Comparison of ENCODE assay signal across 21 cellular contexts in the genomic region with DNA sequence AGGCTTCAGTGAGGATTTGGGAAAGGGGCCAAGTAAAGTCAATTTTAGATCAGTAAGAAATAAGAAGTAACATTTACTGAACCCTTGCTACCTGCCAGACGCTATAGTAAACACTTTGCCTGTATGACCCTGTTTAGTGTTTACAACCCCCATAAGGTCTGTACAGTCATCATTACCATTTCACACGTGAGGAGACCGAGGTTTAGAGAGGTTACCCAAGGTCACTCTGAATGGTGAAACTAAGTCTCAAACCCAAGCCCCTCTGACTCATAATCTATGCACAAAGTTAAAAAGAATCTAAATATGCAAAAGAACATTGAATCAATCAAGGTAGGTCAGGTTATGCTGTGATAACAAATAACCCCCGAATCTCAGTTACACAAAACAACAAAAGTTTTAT. TPM values are rescaled to one million over a fixed set of nuclear protein-coding genes. Genes with fewer than 3 reads are reported as not detected.
DNase-seq lines count a peak whose midpoint lies in the region; ATAC-seq and TF ChIP-seq lines count a peak whose summit lies in the region.
"Had no signal": no experiment of that assay in that cellular context is flagged by ENCODE, and none has a peak within 500 bp of the region (broad histone marks: within the 10 kb centered on the region; RNA-seq: fewer than 3 reads in every experiment).

No MANE protein-coding gene starts in this region.

- intact Hi-C loops in Panc1 (cut with micrococcal nuclease; ENCODE audit: unreplicated experiment), result no loop called here

- ATAC-seq in activated T-cell treated with anti-CD3 and anti-CD28 coated beads, Interleukin-2, amount 50 U/mL, for 4 hours, result peak; percentile 38 to 51
- no peak for ATAC-seq in Panc1
- ATAC-seq: HCT116 had no signal

- DNase-seq in activated T-cell treated with anti-CD3 and anti-CD28 coated beads, Interleukin-2, amount 50 U/mL, for 4 hours, result no peak
- DNase-seq in activated T-cell treated with anti-CD3 and anti-CD28 coated beads for 4 hours (no peak), Panc1 (ENCODE audit: low read depth, low spot score) (no peak), fibroblast of mammary gland (ENCODE audit: low read depth) (peak; percentile 41), OCI-M1 (lab: John Stamatoyannopoulos, UW) (no peak), nephron progenitor cell (no peak), HK-2 (ENCODE audit: unreplicated experiment) (no peak)
- DNase-seq: 8988T; Caco-2; CD4-positive, alpha-beta T cell; GDM1; GM23248; KBM-7; NCI-H1105 treated with DMSO at 0.1 percent for 48 hours; NCI-H1694; NCI-H748 treated with DMSO at 0.1 percent for 48 hours; SIG-M5 had no signal

- CTCF ChIA-PET in Panc1 (lab: Charles Lee), result interaction anchor here (0.6 kb wide), 1 partner anchor 378 kb away, joined by 3 read pairs; no protein-coding TSS in a partner anchor

- no peak overlapping the region for H3K4me3 ChIP-seq in Panc1 (ENCODE audit: low read depth in 2 of 2, low read length in 2 of 2)
- no peak overlapping the region for H3K4me3 ChIP-seq in fibroblast of mammary gland (ENCODE audit: control insufficient read depth, low read depth, low read length)
- no peak overlapping the region for H3K4me3 ChIP-seq in skeletal muscle satellite cell (ENCODE audit: low read length)
- H3K4me3 ChIP-seq: GM23248 had no signal

- no peak overlapping the region for H3K4me3 Mint-ChIP-seq in activated T-cell treated with anti-CD3 and anti-CD28 coated beads, Interleukin-2, amount 50 U/mL, for 4 hours
- no peak overlapping the region for H3K4me3 Mint-ChIP-seq in nephron progenitor cell
- H3K4me3 Mint-ChIP-seq: CD4-positive, alpha-beta T cell had no signal

- H3K4me1 Mint-ChIP-seq in activated T-cell treated with anti-CD3 and anti-CD28 coated beads, Interleukin-2, amount 50 U/mL, for 4 hours (ENCODE audit: low read depth), result no peaks in the 10 kb centered on the region
- H3K4me1 Mint-ChIP-seq in nephron progenitor cell, result peaks cover 35% of the 10 kb centered on the region

- POLR2A ChIA-PET in Panc1 (lab: Charles Lee), result no interaction called here

- no peaks in the 10 kb centered on the region for H3K36me3 ChIP-seq in Panc1 (ENCODE audit: control insufficient read depth, insufficient read depth, low read length)
- H3K36me3 ChIP-seq in skeletal muscle satellite cell (ENCODE audit: insufficient read depth, low read length), result peaks cover 3% of the 10 kb centered on the region

- peak overlapping the region; percentile 46 for H3K27ac ChIP-seq in Panc1 (ENCODE audit: low read length)
- H3K27ac ChIP-seq: GM23248, RWPE1 had no signal

- in situ Hi-C loops in Panc1 (cut with HindIII; ENCODE audit: low pct_unique_long_range_greater_than_20kb, low sequenced_read_pairs), result no loop called here

- H3K27me3 Mint-ChIP-seq in activated T-cell treated with anti-CD3 and anti-CD28 coated beads, Interleukin-2, amount 50 U/mL, for 4 hours (ENCODE audit: low read depth), result peaks cover 50% of the 10 kb centered on the region
- no peaks in the 10 kb centered on the region for H3K27me3 Mint-ChIP-seq in nephron progenitor cell (ENCODE audit: low read depth, poor library complexity)

- H3K9me3 ChIP-seq in Panc1 (ENCODE audit: control insufficient read depth, insufficient read depth, low read depth, low read length), result no peaks in the 10 kb centered on the region
- H3K9me3 ChIP-seq in skeletal muscle satellite cell (replicated peaks; ENCODE audit: low read length), result no peaks in the 10 kb centered on the region
- H3K9me3 ChIP-seq: Caco-2 had no signal

- H3K27ac Mint-ChIP-seq in nephron progenitor cell, result no peak overlapping the region
- H3K27ac Mint-ChIP-seq: CD4-positive, alpha-beta T cell had no signal

- H3K9me3 Mint-ChIP-seq in activated T-cell treated with anti-CD3 and anti-CD28 coated beads, Interleukin-2, amount 50 U/mL, for 4 hours, result no peaks in the 10 kb centered on the region
- H3K9me3 Mint-ChIP-seq in nephron progenitor cell, result peaks cover 3% of the 10 kb centered on the region
- H3K9me3 Mint-ChIP-seq: CD4-positive, alpha-beta T cell had no signal

- no peak for TF ChIP-seq CTCF in Panc1 (IDR thresholded peaks at IDR 0.05)
- no peak for TF ChIP-seq CTCF in fibroblast of mammary gland (conservative IDR thresholded peaks at IDR 0.05; ENCODE audit: control insufficient read depth, insufficient read depth, low read depth, low read length)
- TF ChIP-seq CTCF in nephron progenitor cell (IDR thresholded peaks at IDR 0.05), result no peak

- no peak overlapping the region for H3K9ac ChIP-seq in skeletal muscle satellite cell (ENCODE audit: low read depth, low read length)
- H3K9ac ChIP-seq: GM23248 had no signal

- H3K4me1 ChIP-seq in Panc1 (ENCODE audit: control insufficient read depth, insufficient read depth, low read length) (peaks cover 59% of the 10 kb centered on the region), skeletal muscle satellite cell (ENCODE audit: control insufficient read depth, insufficient read depth, low read length) (peaks cover 50% of the 10 kb centered on the region)
- H3K4me1 ChIP-seq: Caco-2 had no signal

- H3K27me3 ChIP-seq in Panc1 (ENCODE audit: control insufficient read depth, insufficient read depth, low read length), result no peaks in the 10 kb centered on the region
- no peaks in the 10 kb centered on the region for H3K27me3 ChIP-seq in skeletal muscle satellite cell (ENCODE audit: control insufficient read depth, insufficient read depth, low read length)

- no peaks in the 10 kb centered on the region for H3K36me3 Mint-ChIP-seq in activated T-cell treated with anti-CD3 and anti-CD28 coated beads, Interleukin-2, amount 50 U/mL, for 4 hours (ENCODE audit: insufficient read depth)
- peaks cover 42% of the 10 kb centered on the region for H3K36me3 Mint-ChIP-seq in nephron progenitor cell (ENCODE audit: low read depth)

- H3K4me2 ChIP-seq in skeletal muscle satellite cell (ENCODE audit: low read length), result peak overlapping the region; percentile 6

- BruUV-seq in Panc1 (replicated peaks; lab: Mats Ljungman, UMichigan), result no TSS peak

RNA-seq across cellular contexts. Expression of gene ANTXR1, which starts 8.0 kb away (rescaled TPM):
- total RNA-seq in activated T-cell treated with anti-CD3 and anti-CD28 coated beads, Interleukin-2, amount 50 U/mL, for 4 hours, result under 1 TPM; 0.40 to 0.79 (median 0.43) TPM
- 132 TPM for total RNA-seq in Panc1 (2021; ENCODE audit: unreplicated experiment)
- polyA plus RNA-seq in Panc1 (2012; ENCODE audit: insufficient read length), result 82.7 TPM
- total RNA-seq in skeletal muscle satellite cell (2012; rRNA removed), result 20.3 and 29.7 TPM in 2 replicates
- total RNA-seq: CD4-positive, alpha-beta T cell had no signal

RNA-seq across cellular contexts. Expression of gene GKN1, which starts 46.6 kb away (rescaled TPM):
- total RNA-seq in activated T-cell treated with anti-CD3 and anti-CD28 coated beads, Interleukin-2, amount 50 U/mL, for 4 hours, result not detected
- total RNA-seq in Panc1 (2021; ENCODE audit: unreplicated experiment), result not detected
- not detected for polyA plus RNA-seq in Panc1 (2012; ENCODE audit: insufficient read length)
- not detected in 2 replicates for total RNA-seq in skeletal muscle satellite cell (2012; rRNA removed)
- total RNA-seq: Caco-2; CD4-positive, alpha-beta T cell; GM23248 had no signal
- polyA plus RNA-seq: BJ, GM23248 had no signal

Comparison
In these comparisons a context has a peak if more than half of its experiments do, and no peak if none do; other contexts are left out.
1. RNA of gene ANTXR1, which starts 8.0 kb away (total RNA-seq): 132 TPM in Panc1 (single experiment); 0.40 to 0.79 TPM in activated T-cell treated with anti-CD3 and anti-CD28 coated beads, Interleukin-2, amount 50 U/mL, for 4 hours; every median in the first group is over 10 times any median in the second.